1 cellular context compared by ENCODE assay signal in genomic region chr6:1917628-1918371, GRCh38.
TF ChIP-seq lines count a peak whose summit lies in the region.

No MANE protein-coding gene starts in this region.

TF ChIP-seq in H1, 55 proteins besides CTCF, POLR2A, EP300 and RAD21 (continued from another document):
- TF ChIP-seq CHD7 (IDR thresholded peaks at IDR 0.05; ENCODE audit: insufficient replicate concordance, low read length) (no peak), EGR1 (IDR thresholded peaks at IDR 0.05; ENCODE audit: borderline replicate concordance, low read depth, low read length) (no peak), TEAD4 (IDR thresholded peaks at IDR 0.05; ENCODE audit: low read depth, low read length) (no peak), SP4 (IDR thresholded peaks at IDR 0.05; ENCODE audit: low read length) (no peak), GABPA (IDR thresholded peaks at IDR 0.05; ENCODE audit: borderline replicate concordance, insufficient read depth, low read length) (no peak), E2F6 (IDR thresholded peaks at IDR 0.05) (no peak), TAF1 (IDR thresholded peaks at IDR 0.05; ENCODE audit: low read depth, low read length) (no peak), SP1 (IDR thresholded peaks at IDR 0.05; ENCODE audit: low read depth, low read length) (no peak), BRCA1 (IDR thresholded peaks at IDR 0.05; ENCODE audit: low read depth, low read length) (no peak), KDM4A (IDR thresholded peaks at IDR 0.05; ENCODE audit: low read depth, low read length, severe bottlenecking) (no peak), CHD2 (IDR thresholded peaks at IDR 0.05; ENCODE audit: low read length) (no peak), SIN3A (conservative IDR thresholded peaks at IDR 0.05 in 1 of 2, IDR thresholded peaks at IDR 0.05 in 1 of 2; ENCODE audit: low read depth in 1 of 2, low read length in 2 of 2) (no peak)
